ENCODE assay signal across 10 cellular contexts in genomic region chr11:72072348-72072747, GRCh38. TPM values are rescaled to one million over a fixed set of nuclear protein-coding genes. Genes with fewer than 3 reads are reported as not detected.
A peak's percentile ranks its signal among the peaks of the same experiment; 100 is the strongest.
DNase-seq lines count a peak whose midpoint lies in the region; ATAC-seq and TF ChIP-seq lines count a peak whose summit lies in the region.
"Had no signal": no experiment of that assay in that cellular context is flagged by ENCODE, and none has a peak within 500 bp of the region (broad histone marks: within the 10 kb centered on the region; RNA-seq: fewer than 3 reads in every experiment).

No MANE protein-coding gene starts in this region.

- H3K9me3 ChIP-seq in Caco-2 (no peaks in the 10 kb centered on the region), MM.1S (replicated peaks; ENCODE audit: insufficient read depth, low read length) (no peaks in the 10 kb centered on the region)

- peak overlapping the region; percentile 11; the same call in 1 of the 2 replicates for H3K4me2 ChIP-seq in MM.1S (ENCODE audit: low read depth, low read length)

- peaks cover 99% of the 10 kb centered on the region for H3K79me2 ChIP-seq in MM.1S (ENCODE audit: low read length)

- no peak overlapping the region for H3K9ac ChIP-seq in MM.1S (ENCODE audit: low read length)

- 0 out of 2 replicates have a peak, but pooled peaks cover 3% of the 10 kb centered on the region for H3K36me3 ChIP-seq in Caco-2 (ENCODE audit: control insufficient read depth, insufficient read depth, low read length)
- H3K36me3 ChIP-seq in MM.1S (replicated peaks; ENCODE audit: insufficient read depth, low read length) = no peaks in the 10 kb centered on the region

- H3K9me3 Mint-ChIP-seq in Caco-2 (ENCODE audit: unreplicated experiment) (no peaks in the 10 kb centered on the region), neural crest cell (no peaks in the 10 kb centered on the region)

- no peak for ATAC-seq in HG02642 (IDR thresholded peaks at IDR 0.05; ENCODE audit: poor library complexity, unreplicated experiment)

- no peaks in the 10 kb centered on the region for H3K27me3 Mint-ChIP-seq in Caco-2 (ENCODE audit: insufficient read depth, unreplicated experiment)
- no peaks in the 10 kb centered on the region for H3K27me3 Mint-ChIP-seq in neural crest cell (ENCODE audit: low read depth)

- H3F3A ChIP-seq in MM.1S (ENCODE audit: insufficient read depth, low read length) = peaks cover 38% of the 10 kb centered on the region

- H3K27me3 ChIP-seq in Caco-2 (replicated peaks; ENCODE audit: control insufficient read depth, insufficient read depth, low read length) (no peaks in the 10 kb centered on the region), MM.1S (replicated peaks; ENCODE audit: insufficient read depth, low read length) (no peaks in the 10 kb centered on the region)

- H3K4me1 ChIP-seq in Caco-2 = peaks cover 26% of the 10 kb centered on the region
- peaks cover 43% of the 10 kb centered on the region for H3K4me1 ChIP-seq in MM.1S (ENCODE audit: low read length)

- no peak overlapping the region for H2AFZ ChIP-seq in MM.1S (ENCODE audit: low read length)

- H4K20me1 ChIP-seq in MM.1S (ENCODE audit: insufficient read depth, low read length) = peaks cover 4% of the 10 kb centered on the region; the same call in 1 of the 2 replicates

- BruUV-seq in Caco-2 (replicated peaks; lab: Mats Ljungman, UMichigan) = no TSS peak

- H3K4me3 ChIP-seq in Caco-2 (ENCODE audit: low read depth, low read length) (no peak overlapping the region), MM.1S (ENCODE audit: low read length) (no peak overlapping the region)

- CTCF ChIA-PET in Caco-2 (lab: Charles Lee) = interaction anchor here (0.8 to 3.1 kb wide), 3 partner anchors 19 to 47 kb away, joined by 4 to 16 read pairs (median 7); no protein-coding TSS in a partner anchor

- H3K36me3 Mint-ChIP-seq in Caco-2 (ENCODE audit: insufficient read depth, unreplicated experiment) = peaks cover 33% of the 10 kb centered on the region
- peaks cover 3% of the 10 kb centered on the region for H3K36me3 Mint-ChIP-seq in neural crest cell (ENCODE audit: low read depth)

- H3K4me1 Mint-ChIP-seq in Caco-2 (ENCODE audit: low read depth, unreplicated experiment) = peaks cover 31% of the 10 kb centered on the region
- H3K4me1 Mint-ChIP-seq in neural crest cell = peaks cover 49% of the 10 kb centered on the region

- DNase-seq in Caco-2 = peak; percentile 61 to 65
- peak; percentile 65 for DNase-seq in MM.1S
- no peak for DNase-seq in neural crest cell (ENCODE audit: low read depth, low spot score)
- DNase-seq in inferior parietal cortex (ENCODE audit: extremely low spot score) = no peak
- DNase-seq in GOT3 (lab: John Stamatoyannopoulos, UW) = no peak
- DNase-seq in NCI-H2081 treated with DMSO at 0.1 percent for 48 hours (lab: John Stamatoyannopoulos, UW) = no peak
- DNase-seq: activated naive CD4-positive, alpha-beta T cell treated with Interleukin-2 at 50 U/mL for 16 hours; NCI-H2171 had no signal

- H3K27ac ChIP-seq in MM.1S (ENCODE audit: low read length) = peak overlapping the region; percentile 23; the same call in 1 of the 2 replicates
- H3K27ac ChIP-seq in cingulate gyrus (ENCODE audit: low read depth, low read length) = peak overlapping the region; percentile 69

- POLR2A ChIA-PET in Caco-2 (lab: Charles Lee) = no interaction called here

- TF ChIP-seq CTCF in Caco-2 (IDR thresholded peaks at IDR 0.05; ENCODE audit: insufficient read depth in 1 of 2, low read depth in 1 of 2, low read length in 1 of 2, severe bottlenecking in 1 of 2, unreplicated experiment in 1 of 2) (no peak), MM.1S (IDR thresholded peaks at IDR 0.05; ENCODE audit: low read length) (no peak), neural crest cell (conservative IDR thresholded peaks at IDR 0.05) (no peak)

- H3K9me2 ChIP-seq in MM.1S (replicated peaks; ENCODE audit: insufficient read depth, low read length) = no peaks in the 10 kb centered on the region

- H3K27ac Mint-ChIP-seq in Caco-2 (ENCODE audit: unreplicated experiment) (peak overlapping the region; percentile 50), neural crest cell (ENCODE audit: unreplicated experiment) (no peak overlapping the region)

- intact Hi-C loops in Caco-2 (cut with micrococcal nuclease; ENCODE audit: unreplicated experiment) = no loop called here

- no peak overlapping the region for H3K4me3 Mint-ChIP-seq in Caco-2 (ENCODE audit: unreplicated experiment)
- peak overlapping the region; percentile 17 for H3K4me3 Mint-ChIP-seq in neural crest cell

RNA-seq across cellular contexts. Expression of gene NUMA1, which starts 8.0 kb away (rescaled TPM):
- total RNA-seq in Caco-2 (2022) (182 and 190 TPM in 2 replicates), neural crest cell (173 and 179 TPM in 2 replicates)

RNA-seq across cellular contexts. Expression of gene LRRC51, which starts 8.3 kb away (rescaled TPM):
- total RNA-seq in Caco-2 (2022) = 13.7 and 13.8 TPM in 2 replicates
- total RNA-seq in neural crest cell = 11.6 and 13.5 TPM in 2 replicates

RNA-seq across cellular contexts. Expression of gene LAMTOR1, which starts 30.7 kb away (rescaled TPM):
- 158 and 170 TPM in 2 replicates for total RNA-seq in Caco-2 (2022)
- total RNA-seq in neural crest cell = 79.1 and 79.6 TPM in 2 replicates

RNA-seq across cellular contexts. Expression of gene TOMT, which starts 33.4 kb away (rescaled TPM):
- total RNA-seq in Caco-2 (2022) (not detected in 2 replicates), neural crest cell (not detected in 2 replicates)

RNA-seq across cellular contexts. Expression of gene ANAPC15, which starts 40.1 kb away (rescaled TPM):
- total RNA-seq in Caco-2 (2022) = 98.6 and 105 TPM in 2 replicates
- total RNA-seq in neural crest cell = 68.4 and 74.5 TPM in 2 replicates

Comparison
In these comparisons a context has a peak if more than half of its experiments do, and no peak if none do; other contexts are left out.
1. DNase-seq: peak in Caco-2 (2 of 2) and MM.1S (single experiment); none in neural crest cell (single experiment), inferior parietal cortex (single experiment), GOT3 (single experiment) and NCI-H2081 treated with DMSO at 0.1 percent for 48 hours (single experiment).